Comparison of ENCODE assay signal across 10 cellular contexts in the genomic region with DNA sequence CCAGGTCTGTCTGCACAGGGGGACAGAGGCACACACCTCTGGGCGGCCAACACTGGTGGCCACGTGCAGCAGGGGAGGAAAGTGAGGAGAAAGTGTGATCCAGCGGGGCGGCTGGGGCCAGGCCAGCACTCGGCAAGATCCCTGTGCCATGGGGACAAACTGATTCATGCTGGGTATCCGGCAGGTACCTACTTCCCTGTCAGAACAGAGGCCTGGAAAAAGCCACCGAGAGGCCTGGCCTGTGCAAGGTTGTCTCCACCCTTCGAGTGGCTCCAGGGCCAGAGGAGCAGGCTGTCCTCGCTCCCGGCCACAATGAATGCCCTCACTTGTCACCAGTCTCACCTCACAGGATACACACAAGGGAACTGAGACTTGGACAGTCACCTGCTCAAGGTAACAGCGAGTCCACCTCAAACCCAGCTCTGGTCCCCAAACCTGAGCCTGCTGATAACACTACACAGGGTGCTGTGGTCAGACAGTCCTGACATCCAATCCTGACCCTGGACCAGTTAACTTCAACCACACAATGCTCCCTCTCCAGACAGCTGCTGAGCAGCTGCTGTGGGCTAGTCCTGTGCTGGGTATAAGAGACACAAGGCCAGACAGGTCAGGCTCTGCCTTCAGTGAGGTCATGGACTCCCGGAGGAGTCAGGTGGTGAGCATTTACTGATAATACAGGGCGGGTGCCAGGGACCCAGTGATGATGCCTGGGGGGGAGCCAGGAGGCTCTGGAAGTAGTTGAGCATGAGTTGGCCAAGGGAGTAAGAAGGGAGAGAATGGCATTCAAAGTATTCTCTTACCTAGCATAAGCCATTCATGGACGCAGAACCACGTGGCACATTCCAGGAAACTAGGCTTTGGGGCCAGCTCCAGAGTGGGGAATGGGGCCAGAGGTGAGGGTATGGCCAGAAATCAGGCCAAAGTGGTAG. TPM values are rescaled to one million over a fixed set of nuclear protein-coding genes. Genes with fewer than 3 reads are reported as not detected.
A peak's percentile ranks its signal among the peaks of the same experiment; 100 is the strongest.
DNase-seq lines count a peak whose midpoint lies in the region; ATAC-seq lines count a peak whose summit lies in the region.
"Had no signal": no experiment of that assay in that cellular context is flagged by ENCODE, and none has a peak within 500 bp of the region (broad histone marks: within the 10 kb centered on the region; RNA-seq: fewer than 3 reads in every experiment).

No MANE protein-coding gene starts in this region.

- peak; percentile 34 for DNase-seq in HPDE6-E6E7 (ENCODE audit: extremely low spot score)
- DNase-seq in activated CD4-positive, alpha-beta memory T cell treated with anti-CD3 and anti-CD28 coated beads for 36 hours: no peak
- peak in 2 of 3 donors; percentile 45 to 57 for DNase-seq in right cardiac atrium
- DNase-seq in KG1 (lab: John Stamatoyannopoulos, UW): no peak
- DNase-seq in activated T-cell treated with anti-CD3 and anti-CD28 coated beads, Interleukin-2, amount 50 U/mL, for 24 hours: no peak
- no peak for DNase-seq in NCI-H748 (lab: John Stamatoyannopoulos, UW; ENCODE audit: unreplicated experiment)
- DNase-seq: NCI-H2081 treated with DMSO at 0.1 percent for 48 hours had no signal

- peak overlapping the region; percentile 72 for H3K27ac Mint-ChIP-seq in activated CD4-positive, alpha-beta memory T cell treated with anti-CD3 and anti-CD28 coated beads for 36 hours
- peak overlapping the region; percentile 89 for H3K27ac Mint-ChIP-seq in stimulated activated memory B cell treated with anti-CD40 and anti-IgM and Interleukin-4, amounts not matched to agents 10 μg/mL and 1 μg/mL and 100 μg/mL, for 72 hours
- no peak overlapping the region for H3K27ac Mint-ChIP-seq in activated T-cell treated with anti-CD3 and anti-CD28 coated beads, Interleukin-2, amount 50 U/mL, for 24 hours

- no peak overlapping the region for H3K27ac ChIP-seq in right cardiac atrium (ENCODE audit: low read length)

- peaks cover 41% of the 10 kb centered on the region for H3K4me1 Mint-ChIP-seq in activated CD4-positive, alpha-beta memory T cell treated with anti-CD3 and anti-CD28 coated beads for 36 hours (ENCODE audit: low read depth)
- peaks cover 32% of the 10 kb centered on the region for H3K4me1 Mint-ChIP-seq in stimulated activated memory B cell treated with anti-CD40 and anti-IgM and Interleukin-4, amounts not matched to agents 10 μg/mL and 1 μg/mL and 100 μg/mL, for 72 hours
- peaks cover 28% of the 10 kb centered on the region for H3K4me1 Mint-ChIP-seq in activated T-cell treated with anti-CD3 and anti-CD28 coated beads, Interleukin-2, amount 50 U/mL, for 24 hours (ENCODE audit: low read depth)

- H3K4me3 Mint-ChIP-seq in activated CD4-positive, alpha-beta memory T cell treated with anti-CD3 and anti-CD28 coated beads for 36 hours: no peak overlapping the region
- no peak overlapping the region for H3K4me3 Mint-ChIP-seq in stimulated activated memory B cell treated with anti-CD40 and anti-IgM and Interleukin-4, amounts not matched to agents 10 μg/mL and 1 μg/mL and 100 μg/mL, for 72 hours
- H3K4me3 Mint-ChIP-seq in activated T-cell treated with anti-CD3 and anti-CD28 coated beads, Interleukin-2, amount 50 U/mL, for 24 hours: no peak overlapping the region

- no peaks in the 10 kb centered on the region for H3K9me3 ChIP-seq in right cardiac atrium (ENCODE audit: control insufficient read depth, low read length)
- H3K9me3 ChIP-seq: thoracic aorta had no signal

- H3K4me1 ChIP-seq in right cardiac atrium (ENCODE audit: control insufficient read depth, insufficient read depth, low read length): peaks cover 23% of the 10 kb centered on the region

- ATAC-seq in right cardiac atrium (no peak), HG02571 (IDR thresholded peaks at IDR 0.05; ENCODE audit: unreplicated experiment) (no peak)
- ATAC-seq in stimulated activated memory B cell treated with anti-CD40 and anti-IgM and Interleukin-4, amounts not matched to agents 10 μg/mL and 1 μg/mL and 100 μg/mL, for 72 hours: no peak

- no peaks in the 10 kb centered on the region for H3K27me3 Mint-ChIP-seq in activated CD4-positive, alpha-beta memory T cell treated with anti-CD3 and anti-CD28 coated beads for 36 hours
- no peaks in the 10 kb centered on the region for H3K27me3 Mint-ChIP-seq in stimulated activated memory B cell treated with anti-CD40 and anti-IgM and Interleukin-4, amounts not matched to agents 10 μg/mL and 1 μg/mL and 100 μg/mL, for 72 hours
- H3K27me3 Mint-ChIP-seq in activated T-cell treated with anti-CD3 and anti-CD28 coated beads, Interleukin-2, amount 50 U/mL, for 24 hours: no peaks in the 10 kb centered on the region

- H3K9me3 Mint-ChIP-seq in activated CD4-positive, alpha-beta memory T cell treated with anti-CD3 and anti-CD28 coated beads for 36 hours: peaks cover 4% of the 10 kb centered on the region
- peaks cover 4% of the 10 kb centered on the region for H3K9me3 Mint-ChIP-seq in stimulated activated memory B cell treated with anti-CD40 and anti-IgM and Interleukin-4, amounts not matched to agents 10 μg/mL and 1 μg/mL and 100 μg/mL, for 72 hours
- no peaks in the 10 kb centered on the region for H3K9me3 Mint-ChIP-seq in activated T-cell treated with anti-CD3 and anti-CD28 coated beads, Interleukin-2, amount 50 U/mL, for 24 hours

- WGBS in right cardiac atrium: 90% methylated on average over 15 of the region's 15 CpGs

- H3K4me3 ChIP-seq in right cardiac atrium (ENCODE audit: low read length): no peak overlapping the region
- H3K4me3 ChIP-seq: thoracic aorta had no signal

- intact Hi-C loops in activated CD4-positive, alpha-beta memory T cell treated with anti-CD3 and anti-CD28 coated beads for 36 hours (cut with micrococcal nuclease): loop anchor here (1.0 kb wide), 1 partner anchor 11 kb away; no protein-coding TSS in a partner anchor
- intact Hi-C loops in right cardiac atrium (cut with DNase I): no loop called here

- POLR2A ChIA-PET in activated CD4-positive, alpha-beta memory T cell treated with anti-CD3 and anti-CD28 coated beads for 36 hours (lab: Charles Lee): no interaction called here

- no peaks in the 10 kb centered on the region for H3K27me3 ChIP-seq in right cardiac atrium (ENCODE audit: control insufficient read depth, insufficient read depth)

- CTCF ChIA-PET in activated CD4-positive, alpha-beta memory T cell treated with anti-CD3 and anti-CD28 coated beads for 36 hours (lab: Charles Lee): interaction anchor here (1.5 to 1.8 kb wide), 2 partner anchors 10 to 23 kb away, joined by 6 read pairs; no protein-coding TSS in a partner anchor

- H3K36me3 Mint-ChIP-seq in activated CD4-positive, alpha-beta memory T cell treated with anti-CD3 and anti-CD28 coated beads for 36 hours: peaks cover 17% of the 10 kb centered on the region
- H3K36me3 Mint-ChIP-seq in stimulated activated memory B cell treated with anti-CD40 and anti-IgM and Interleukin-4, amounts not matched to agents 10 μg/mL and 1 μg/mL and 100 μg/mL, for 72 hours: peaks cover 51% of the 10 kb centered on the region
- peaks cover 67% of the 10 kb centered on the region for H3K36me3 Mint-ChIP-seq in activated T-cell treated with anti-CD3 and anti-CD28 coated beads, Interleukin-2, amount 50 U/mL, for 24 hours (ENCODE audit: low read depth)

RNA-seq across cellular contexts. Expression of gene VAC14, which starts 53.0 kb away (rescaled TPM):
- total RNA-seq in activated CD4-positive, alpha-beta memory T cell treated with anti-CD3 and anti-CD28 coated beads for 36 hours: 10 to 100 TPM; 22.2 to 25.0 TPM
- 10 to 100 TPM; 18.2 to 24.2 (median 23.0) TPM for total RNA-seq in right cardiac atrium
- 27.4 TPM for polyA plus RNA-seq in right cardiac atrium

Comparison
In these comparisons a context has a peak if more than half of its experiments do, and no peak if none do; other contexts are left out.
1. DNase-seq: peak in HPDE6-E6E7 (single experiment) and right cardiac atrium (2 of 3); none in activated CD4-positive, alpha-beta memory T cell treated with anti-CD3 and anti-CD28 coated beads for 36 hours (single experiment), KG1 (single experiment), activated T-cell treated with anti-CD3 and anti-CD28 coated beads, Interleukin-2, amount 50 U/mL, for 24 hours (single experiment) and NCI-H748 (single experiment).